14 cellular contexts compared by ENCODE assay signal in the genomic region with DNA sequence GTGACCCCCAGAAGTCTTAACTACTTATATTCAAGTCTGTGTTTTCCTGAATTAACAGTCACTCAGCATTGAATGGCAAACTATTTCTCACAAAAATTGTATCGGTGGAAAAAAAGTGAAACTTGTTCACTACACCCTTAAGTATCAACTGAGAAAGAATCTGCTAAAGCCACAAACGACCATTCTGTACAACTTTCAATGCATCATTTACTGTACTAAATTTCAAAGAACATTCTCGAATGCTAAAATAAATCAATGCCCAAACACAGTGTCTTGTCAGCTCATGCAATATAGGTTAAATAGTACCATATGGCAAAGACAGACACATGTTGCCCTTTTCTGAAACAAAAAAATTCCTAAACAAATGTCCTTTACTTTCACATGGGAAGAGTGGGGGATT.
"Had no signal": no experiment of that assay in that cellular context is flagged by ENCODE, and none has a peak within 500 bp of the region (broad histone marks: within the 10 kb centered on the region; RNA-seq: fewer than 3 reads in every experiment).

No MANE protein-coding gene starts in this region.

- H3K9me3 Mint-ChIP-seq: activated T-cell treated with anti-CD3 and anti-CD28 coated beads, Interleukin-2, amount 50 U/mL, for 24 hours had no signal

- DNase-seq: activated CD4-positive, alpha-beta T cell treated with anti-CD3 and anti-CD28 coated beads, Interleukin-2, amount 50 U/mL, for 48 hours; activated CD8-positive, alpha-beta memory T cell treated with anti-CD3 and anti-CD28 coated beads, Interleukin-2, amount 10 ng/mL, durations not matched to agents 7 days and 5 days; activated effector memory CD4-positive, alpha-beta T cell treated with Interleukin-2 at 50 U/mL for 16 hours; activated T-cell treated with anti-CD3 and anti-CD28 coated beads, Interleukin-2, amount 50 U/mL, for 24 hours; anterior cingulate cortex; dorsolateral prefrontal cortex; foreskin fibroblast; heart left ventricle; mammary epithelial cell; stimulated activated CD4-positive, alpha-beta T cell treated with anti-CD3 and anti-CD28 coated beads, Interleukin-15, amount 100 ng/mL, for 24 hours; stimulated activated CD4-positive, alpha-beta T cell treated with anti-CD3 and anti-CD28 coated beads, Interleukin-4, amount 100 ng/mL, for 4 hours had no signal

- H3K27ac Mint-ChIP-seq: activated CD8-positive, alpha-beta memory T cell treated with anti-CD3 and anti-CD28 coated beads, Interleukin-2, amount 10 ng/mL, durations not matched to agents 7 days and 5 days; activated naive CD8-positive, alpha-beta T cell; activated T-cell treated with anti-CD3 and anti-CD28 coated beads, Interleukin-2, amount 50 U/mL, for 24 hours had no signal

- ATAC-seq: activated CD4-positive, CD25-positive, alpha-beta regulatory T cell treated with anti-CD3 and anti-CD28 coated beads, Interleukin-2, amount 50 U/mL, for 24 hours; activated CD8-positive, alpha-beta memory T cell treated with anti-CD3 and anti-CD28 coated beads, Interleukin-2, amount 10 ng/mL, durations not matched to agents 7 days and 5 days; heart left ventricle had no signal

- H3K4me3 Mint-ChIP-seq: activated CD8-positive, alpha-beta memory T cell treated with anti-CD3 and anti-CD28 coated beads, Interleukin-2, amount 10 ng/mL, durations not matched to agents 7 days and 5 days; activated naive CD8-positive, alpha-beta T cell; activated T-cell treated with anti-CD3 and anti-CD28 coated beads, Interleukin-2, amount 50 U/mL, for 24 hours had no signal

- H3K36me3 Mint-ChIP-seq: activated CD8-positive, alpha-beta memory T cell treated with anti-CD3 and anti-CD28 coated beads, Interleukin-2, amount 10 ng/mL, durations not matched to agents 7 days and 5 days; activated naive CD8-positive, alpha-beta T cell had no signal

- H3K27me3 Mint-ChIP-seq: activated naive CD8-positive, alpha-beta T cell had no signal

- H3K27me3 ChIP-seq: breast epithelium, heart left ventricle had no signal

- H3K4me3 ChIP-seq: breast epithelium, dorsolateral prefrontal cortex, heart left ventricle had no signal

- H3K27ac ChIP-seq: breast epithelium, dorsolateral prefrontal cortex, heart left ventricle had no signal

- H3K4me1 ChIP-seq: breast epithelium had no signal

- H3K9me3 ChIP-seq: breast epithelium, heart left ventricle had no signal

- H3K36me3 ChIP-seq: breast epithelium had no signal
